35 cellular contexts compared by ENCODE assay signal in the genomic region with DNA sequence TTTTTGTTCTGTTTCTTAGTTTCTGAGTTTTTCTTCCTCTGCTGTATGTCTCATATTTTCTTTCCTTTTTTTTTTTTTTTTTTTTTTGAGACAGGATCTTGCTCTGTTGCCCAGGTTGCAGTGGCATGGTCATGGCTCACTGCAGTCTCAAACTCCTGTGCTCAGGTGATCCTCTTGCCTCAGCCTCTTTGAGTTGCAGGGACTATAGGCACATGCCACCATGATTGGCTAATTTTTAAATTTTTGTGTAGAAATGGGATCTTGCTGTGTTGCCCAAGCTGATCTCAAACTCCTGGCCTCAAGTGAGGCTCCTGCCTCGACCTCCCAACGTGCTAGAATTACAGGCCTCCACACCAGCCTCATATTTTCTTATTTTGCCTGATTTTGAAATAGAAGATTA.
"Had no signal": no experiment of that assay in that cellular context is flagged by ENCODE, and none has a peak within 500 bp of the region (broad histone marks: within the 10 kb centered on the region; RNA-seq: fewer than 3 reads in every experiment).

No MANE protein-coding gene starts in this region.

- H3K36me3 ChIP-seq: adrenal gland, colonic mucosa had no signal

- DNase-seq: activated CD4-positive, alpha-beta memory T cell treated with anti-CD3 and anti-CD28 coated beads for 36 hours; activated CD4-positive, alpha-beta T cell treated with anti-CD3 and anti-CD28 coated beads for 36 hours; activated CD4-positive, alpha-beta T cell treated with anti-CD3 and anti-CD28 coated beads, Interleukin-2, amount 10 ng/mL, durations not matched to agents 24 days and 14 days; activated CD4-positive, CD25-positive, alpha-beta regulatory T cell; activated CD4-positive, CD25-positive, alpha-beta regulatory T cell treated with anti-CD3 and anti-CD28 coated beads, Interleukin-2, amount 50 U/mL, for 72 hours; activated CD8-positive, alpha-beta memory T cell treated with anti-CD3 and anti-CD28 coated beads, Interleukin-2, amount 10 ng/mL, durations not matched to agents 7 days and 5 days; activated CD8-positive, alpha-beta memory T cell treated with anti-CD3 and anti-CD28 coated beads, Interleukin-2, amount 50 U/mL, for 4 hours; activated CD8-positive, alpha-beta T cell treated with anti-CD3 and anti-CD28 coated beads, Interleukin-2, amount 10 ng/mL, durations not matched to agents 7 days and 5 days; activated gamma-delta T cell; activated naive CD4-positive, alpha-beta T cell; activated naive CD4-positive, alpha-beta T cell treated with anti-CD3 and anti-CD28 coated beads, Interleukin-2, amount 50 U/mL, for 16 hours; activated naive CD8-positive, alpha-beta T cell treated with anti-CD3 and anti-CD28 coated beads for 36 hours; activated naive CD8-positive, alpha-beta T cell treated with anti-CD3 and anti-CD28 coated beads, Interleukin-2, amount 50 U/mL, for 24 hours; activated T-cell treated with anti-CD3 and anti-CD28 coated beads, Interleukin-2, amount 50 U/mL, for 48 hours; adrenal gland; amygdala; aorta; body of pancreas; caudate nucleus; cerebellar nuclear complex; colonic mucosa; effector CD8-positive, alpha-beta T cell; esophagus squamous epithelium; foreskin melanocyte; heart right ventricle; SW 1271; T-cell; T1000; WERI-Rb-1 had no signal

- H3K27ac ChIP-seq: adrenal gland, body of pancreas, colonic mucosa, epithelial cell of prostate, esophagus squamous epithelium, gastroesophageal sphincter, heart right ventricle, WERI-Rb-1 had no signal

- H3K4me1 Mint-ChIP-seq: activated naive CD8-positive, alpha-beta T cell treated with anti-CD3 and anti-CD28 coated beads, Interleukin-2, amount 50 U/mL, for 24 hours had no signal

- H3K4me3 Mint-ChIP-seq: activated CD4-positive, alpha-beta memory T cell treated with anti-CD3 and anti-CD28 coated beads for 36 hours; activated CD4-positive, alpha-beta T cell treated with anti-CD3 and anti-CD28 coated beads for 36 hours; activated CD4-positive, alpha-beta T cell treated with anti-CD3 and anti-CD28 coated beads, Interleukin-2, amount 10 ng/mL, durations not matched to agents 24 days and 14 days; activated CD8-positive, alpha-beta memory T cell treated with anti-CD3 and anti-CD28 coated beads, Interleukin-2, amount 10 ng/mL, durations not matched to agents 7 days and 5 days; activated CD8-positive, alpha-beta T cell treated with anti-CD3 and anti-CD28 coated beads, Interleukin-2, amount 10 ng/mL, durations not matched to agents 7 days and 5 days; activated naive CD8-positive, alpha-beta T cell treated with anti-CD3 and anti-CD28 coated beads for 36 hours; activated naive CD8-positive, alpha-beta T cell treated with anti-CD3 and anti-CD28 coated beads, Interleukin-2, amount 50 U/mL, for 24 hours; T-cell; T-helper 1 cell treated with Interleukin-12 subunit alpha and Interleukin-12 subunit beta and Interleukin-4 antibody, amounts not matched to agents 30 μg/mL and 1 μg/mL, for 36 hours; T-helper 2 cell treated with Interferon-gamma antibody and Interleukin-4, amounts not matched to agents 5 μg/mL and 100 μg/mL, for 36 hours had no signal

- ATAC-seq: activated CD4-positive, alpha-beta T cell treated with anti-CD3 and anti-CD28 coated beads for 36 hours; activated CD8-positive, alpha-beta memory T cell treated with anti-CD3 and anti-CD28 coated beads, Interleukin-2, amount 10 ng/mL, durations not matched to agents 7 days and 5 days; activated CD8-positive, alpha-beta T cell treated with anti-CD3 and anti-CD28 coated beads, Interleukin-2, amount 10 ng/mL, durations not matched to agents 7 days and 5 days; activated naive CD8-positive, alpha-beta T cell treated with anti-CD3 and anti-CD28 coated beads, Interleukin-2, amount 50 U/mL, for 24 hours; body of pancreas; gastroesophageal sphincter; heart right ventricle; T-cell had no signal

- H3K9me3 ChIP-seq: adrenal gland, body of pancreas, colonic mucosa, esophagus squamous epithelium, gastroesophageal sphincter, heart right ventricle had no signal

- H3K4me1 ChIP-seq: adrenal gland, body of pancreas, colonic mucosa, esophagus squamous epithelium, gastroesophageal sphincter had no signal

- H3K9me3 Mint-ChIP-seq: activated CD4-positive, alpha-beta memory T cell treated with anti-CD3 and anti-CD28 coated beads for 36 hours; activated CD4-positive, alpha-beta T cell treated with anti-CD3 and anti-CD28 coated beads, Interleukin-2, amount 10 ng/mL, durations not matched to agents 24 days and 14 days; activated naive CD8-positive, alpha-beta T cell treated with anti-CD3 and anti-CD28 coated beads for 36 hours; activated naive CD8-positive, alpha-beta T cell treated with anti-CD3 and anti-CD28 coated beads, Interleukin-2, amount 50 U/mL, for 24 hours; T-cell; T-helper 1 cell treated with Interleukin-12 subunit alpha and Interleukin-12 subunit beta and Interleukin-4 antibody, amounts not matched to agents 30 μg/mL and 1 μg/mL, for 36 hours; T-helper 2 cell treated with Interferon-gamma antibody and Interleukin-4, amounts not matched to agents 5 μg/mL and 100 μg/mL, for 36 hours had no signal

- H3K27me3 Mint-ChIP-seq: activated CD4-positive, alpha-beta memory T cell treated with anti-CD3 and anti-CD28 coated beads for 36 hours; activated CD4-positive, alpha-beta T cell treated with anti-CD3 and anti-CD28 coated beads for 36 hours; activated CD4-positive, alpha-beta T cell treated with anti-CD3 and anti-CD28 coated beads, Interleukin-2, amount 10 ng/mL, durations not matched to agents 24 days and 14 days; activated CD8-positive, alpha-beta memory T cell treated with anti-CD3 and anti-CD28 coated beads, Interleukin-2, amount 10 ng/mL, durations not matched to agents 7 days and 5 days; activated naive CD8-positive, alpha-beta T cell treated with anti-CD3 and anti-CD28 coated beads for 36 hours; activated naive CD8-positive, alpha-beta T cell treated with anti-CD3 and anti-CD28 coated beads, Interleukin-2, amount 50 U/mL, for 24 hours; T-cell had no signal

- H3K27ac Mint-ChIP-seq: activated CD4-positive, alpha-beta memory T cell treated with anti-CD3 and anti-CD28 coated beads for 36 hours; activated CD4-positive, alpha-beta T cell treated with anti-CD3 and anti-CD28 coated beads for 36 hours; activated CD8-positive, alpha-beta memory T cell treated with anti-CD3 and anti-CD28 coated beads, Interleukin-2, amount 10 ng/mL, durations not matched to agents 7 days and 5 days; activated CD8-positive, alpha-beta T cell treated with anti-CD3 and anti-CD28 coated beads, Interleukin-2, amount 10 ng/mL, durations not matched to agents 7 days and 5 days; activated naive CD8-positive, alpha-beta T cell treated with anti-CD3 and anti-CD28 coated beads for 36 hours; activated naive CD8-positive, alpha-beta T cell treated with anti-CD3 and anti-CD28 coated beads, Interleukin-2, amount 50 U/mL, for 24 hours; T-helper 1 cell treated with Interleukin-12 subunit alpha and Interleukin-12 subunit beta and Interleukin-4 antibody, amounts not matched to agents 30 μg/mL and 1 μg/mL, for 36 hours; T-helper 2 cell treated with Interferon-gamma antibody and Interleukin-4, amounts not matched to agents 5 μg/mL and 100 μg/mL, for 36 hours had no signal

- H3K4me3 ChIP-seq: adrenal gland, body of pancreas, colonic mucosa, esophagus squamous epithelium, gastroesophageal sphincter, heart right ventricle had no signal

- FAIRE-seq: endometrium, endothelial cell of umbilical vein had no signal

- H3K27me3 ChIP-seq: adrenal gland, body of pancreas, colonic mucosa, esophagus squamous epithelium, gastroesophageal sphincter, heart right ventricle had no signal
